Comparison of ENCODE assay signal across 1 cellular context in genomic region chr19:15072930-15073647, GRCh38.
A peak's percentile ranks its signal among the peaks of the same experiment; 100 is the strongest.
TF ChIP-seq lines count a peak whose summit lies in the region.

No MANE protein-coding gene starts in this region.

TF ChIP-seq in HCT116, 20 proteins besides CTCF, POLR2A, EP300 and RAD21 (continued from another document):
- no peak for TF ChIP-seq ATF3 (IDR thresholded peaks at IDR 0.05)
- TF ChIP-seq REST (IDR thresholded peaks at IDR 0.05; ENCODE audit: low read depth), result no peak
- no peak for TF ChIP-seq ZNF274 (IDR thresholded peaks at IDR 0.05; ENCODE audit: low read depth, low read length)
- TF ChIP-seq EGR1 (IDR thresholded peaks at IDR 0.05; ENCODE audit: low read depth), result no peak
- no peak for TF ChIP-seq YY1 (IDR thresholded peaks at IDR 0.05; ENCODE audit: extremely low read depth, insufficient replicate concordance, low read depth, low read length)
- TF ChIP-seq TCF7L2 (IDR thresholded peaks at IDR 0.05; ENCODE audit: borderline replicate concordance, extremely low read depth, insufficient read depth, insufficient read length), result peak; percentile 66
- TF ChIP-seq ZFX (IDR thresholded peaks at IDR 0.05), result no peak
